22 cellular contexts compared by ENCODE assay signal in the genomic region with DNA sequence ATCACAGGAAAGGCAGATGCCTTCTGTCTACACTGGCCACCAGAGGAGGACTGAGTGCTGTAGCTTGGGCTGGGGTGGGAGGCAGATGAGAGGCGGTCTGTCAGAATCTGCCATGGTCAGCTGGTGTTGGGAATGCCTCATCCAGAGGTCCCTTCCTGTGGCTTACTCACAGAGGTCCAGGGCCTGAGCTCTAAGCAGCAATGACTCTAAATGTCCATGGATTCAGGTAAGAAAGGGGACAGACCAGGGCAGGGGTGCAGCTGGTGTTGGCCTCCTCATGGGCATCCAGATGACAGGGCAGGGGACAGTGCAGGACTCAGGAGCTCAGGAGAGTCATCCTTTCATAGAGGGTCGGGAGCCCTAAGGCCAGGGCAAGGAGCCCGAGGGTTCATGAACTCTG.
DNase-seq lines count a peak whose midpoint lies in the region; TF ChIP-seq lines count a peak whose summit lies in the region.
"Had no signal": no experiment of that assay in that cellular context is flagged by ENCODE, and none has a peak within 500 bp of the region (broad histone marks: within the 10 kb centered on the region; RNA-seq: fewer than 3 reads in every experiment).

No MANE protein-coding gene starts in this region.

- H2AK5ac ChIP-seq in neuronal stem cell (ENCODE audit: low read depth, low read length): no peak overlapping the region

- no peaks in the 10 kb centered on the region for H3K27me3 ChIP-seq in WERI-Rb-1 (ENCODE audit: insufficient read depth, low read depth, severe bottlenecking)
- no peaks in the 10 kb centered on the region for H3K27me3 ChIP-seq in esophagus muscularis mucosa
- H3K27me3 ChIP-seq in neuronal stem cell (ENCODE audit: control insufficient read depth in 3 of 3, insufficient read depth in 3 of 3, low read depth in 1 of 3, low read length in 3 of 3): no peaks in the 10 kb centered on the region
- H3K27me3 ChIP-seq: BE2C, BLaER1 had no signal

- H3K4ac ChIP-seq in neuronal stem cell (ENCODE audit: low read length): no peak overlapping the region

- no peak overlapping the region for H2BK12ac ChIP-seq in neuronal stem cell (ENCODE audit: low read length)

- H3K9me3 ChIP-seq in WERI-Rb-1 (ENCODE audit: severe bottlenecking) (peaks cover 3% of the 10 kb centered on the region), esophagus muscularis mucosa (no peaks in the 10 kb centered on the region), neuronal stem cell (replicated peaks in 1 of 2; ENCODE audit: control insufficient read depth in 2 of 2, insufficient read depth in 1 of 2, low read depth in 1 of 2, low read length in 2 of 2) (peaks cover 0 to 3% of the 10 kb centered on the region in 2 donors)
- H3K9me3 ChIP-seq: BLaER1 had no signal

- no peak overlapping the region for H2AFZ ChIP-seq in neuronal stem cell (ENCODE audit: low read length)

- no peak overlapping the region for H2BK120ac ChIP-seq in neuronal stem cell (ENCODE audit: low read depth, low read length)

- peak overlapping the region; percentile 92 for H3K27ac ChIP-seq in WERI-Rb-1
- no peak overlapping the region for H3K27ac ChIP-seq in esophagus muscularis mucosa (replicated peaks in 1 of 4)
- H3K27ac ChIP-seq in neuronal stem cell (replicated peaks; ENCODE audit: low read length): no peak overlapping the region
- H3K27ac ChIP-seq: BLaER1 had no signal

- no peak overlapping the region for H3K4me3 ChIP-seq in WERI-Rb-1 (ENCODE audit: low read depth, low read length)
- H3K4me3 ChIP-seq in esophagus muscularis mucosa: no peak overlapping the region
- no peak overlapping the region for H3K4me3 ChIP-seq in neuronal stem cell (ENCODE audit: low read length in 2 of 2)
- H3K4me3 ChIP-seq: BLaER1, GM12878 had no signal

- H2BK15ac ChIP-seq in neuronal stem cell (ENCODE audit: low read length): no peak overlapping the region

- no peak overlapping the region for H3K23ac ChIP-seq in neuronal stem cell (ENCODE audit: low read depth, low read length, poor library complexity)

- no peak for TF ChIP-seq CTCF in WERI-Rb-1 (IDR thresholded peaks at IDR 0.05; ENCODE audit: low read depth, low read length)
- TF ChIP-seq CTCF in esophagus muscularis mucosa (IDR thresholded peaks at IDR 0.05): no peak

- peaks cover 0 to 29% (median 22%) of the 10 kb centered on the region in 4 donors for H3K4me1 ChIP-seq in esophagus muscularis mucosa
- peaks cover 0 to 3% of the 10 kb centered on the region in 2 donors for H3K4me1 ChIP-seq in neuronal stem cell (ENCODE audit: control insufficient read depth in 2 of 2, insufficient read depth in 1 of 2, low read depth in 1 of 2, low read length in 2 of 2)
- H3K4me1 ChIP-seq: BE2C, BLaER1 had no signal

- DNase-seq in WERI-Rb-1 (no peak), esophagus muscularis mucosa (ENCODE audit: extremely low spot score) (peak; percentile 74), neuronal stem cell (ENCODE audit: low spot score) (no peak)
- DNase-seq in activated naive CD4-positive, alpha-beta T cell (lab: John Stamatoyannopoulos, UW): no peak
- DNase-seq in activated effector memory CD4-positive, alpha-beta T cell treated with anti-CD3 and anti-CD28 coated beads, Interleukin-2, amount 50 U/mL, for 16 hours: no peak
- DNase-seq: 8988T; ACHN; BE2C; C1 segment of cervical spinal cord; CD4-positive, alpha-beta memory T cell; CD4-positive, CD25-positive, alpha-beta regulatory T cell; CD8-positive, alpha-beta memory T cell; COR-L47; DMS 273 treated with DMSO at 0.1 percent for 48 hours; DMS153; DMS53; DMS79; DND-41; EL; GDM1 had no signal

- no peak for TF ChIP-seq EP300 in esophagus muscularis mucosa (IDR thresholded peaks at IDR 0.05)

- H3K36me3 ChIP-seq in WERI-Rb-1 (no peaks in the 10 kb centered on the region), esophagus muscularis mucosa (no peaks in the 10 kb centered on the region), neuronal stem cell (replicated peaks in 1 of 2; ENCODE audit: control insufficient read depth in 2 of 2, insufficient read depth in 2 of 2, low read length in 2 of 2) (no peaks in the 10 kb centered on the region)
- H3K36me3 ChIP-seq: BE2C, BLaER1 had no signal

- no peaks in the 10 kb centered on the region for H3K79me1 ChIP-seq in neuronal stem cell (ENCODE audit: low read depth, low read length)

- 84% methylated on average over 3 of the region's 3 CpGs for WGBS in esophagus muscularis mucosa
- WGBS in neuronal stem cell (ENCODE audit: extremely low coverage in 2 of 2, insufficient read length in 2 of 2, insufficient replicate concordance in 1 of 2), 2 donors: no CpG with 5 or more reads among the region's 3 CpGs

- TF ChIP-seq POLR2A in esophagus muscularis mucosa (IDR thresholded peaks at IDR 0.05; ENCODE audit: low read depth): no peak

- intact Hi-C loops in esophagus muscularis mucosa (cut with DNase I): no loop called here

- no peak overlapping the region for H3K18ac ChIP-seq in neuronal stem cell (ENCODE audit: low read length)

- H4K91ac ChIP-seq in neuronal stem cell (ENCODE audit: low read depth, low read length, poor library complexity): no peak overlapping the region

- no peak overlapping the region for H2BK5ac ChIP-seq in neuronal stem cell (ENCODE audit: low read length)

- H3K14ac ChIP-seq in neuronal stem cell (ENCODE audit: low read length): no peak overlapping the region

- H4K8ac ChIP-seq in neuronal stem cell (ENCODE audit: low read depth, low read length): no peak overlapping the region

- H3K4me2 ChIP-seq in neuronal stem cell (ENCODE audit: insufficient read depth, low read length, poor library complexity, severe bottlenecking): no peak overlapping the region
- H3K4me2 ChIP-seq: BLaER1 had no signal

- peak overlapping the region; percentile 24 for H3K9ac ChIP-seq in neuronal stem cell (ENCODE audit: low read depth, low read length, poor library complexity)
- H3K9ac ChIP-seq: BLaER1 had no signal
